In the genomic region with DNA sequence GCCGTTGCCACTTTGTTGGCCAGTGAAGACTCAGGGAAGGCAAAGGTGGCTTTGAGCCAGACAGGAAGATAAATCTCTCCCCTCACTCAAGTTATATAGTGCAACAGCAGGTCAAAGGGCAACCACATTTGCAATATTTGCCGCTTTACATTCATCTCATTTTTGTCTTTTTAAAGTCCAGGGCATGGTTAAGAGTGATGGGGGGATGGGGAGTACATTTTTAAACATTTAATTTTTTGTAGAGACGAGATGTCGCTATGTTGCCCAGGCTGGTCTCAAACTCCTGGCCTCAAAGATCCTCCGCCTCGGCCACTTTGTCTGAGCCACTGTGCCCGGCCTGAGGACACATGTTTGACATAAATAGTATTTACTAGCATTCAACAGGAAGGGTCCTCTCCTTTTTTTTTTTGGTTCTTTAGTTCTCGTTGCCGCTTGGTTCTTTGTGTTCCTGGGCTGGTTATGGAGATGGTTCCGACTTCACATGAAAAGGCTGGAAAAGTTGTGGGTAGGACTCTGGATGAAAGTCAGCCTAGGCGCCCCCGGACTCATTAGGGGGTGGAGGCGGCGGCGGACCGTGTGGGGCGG, we compare ENCODE assay signal across 8 cellular contexts.
DNase-seq lines count a peak whose midpoint lies in the region; ATAC-seq, FAIRE-seq and TF ChIP-seq lines count a peak whose summit lies in the region.

No MANE protein-coding gene starts in this region.

- no peaks in the 10 kb centered on the region for H3K79me2 ChIP-seq in SU-DHL-6 (ENCODE audit: insufficient read depth, low read length)

- H2AFZ ChIP-seq in SU-DHL-6 (ENCODE audit: low read depth, low read length, severe bottlenecking), result peak overlapping the region; percentile 88

- no peak for ATAC-seq in HG03280 (IDR thresholded peaks at IDR 0.05; ENCODE audit: unreplicated experiment)
- no peak for ATAC-seq in GM18867 (IDR thresholded peaks at IDR 0.05; ENCODE audit: unreplicated experiment)

- H3K27me3 ChIP-seq in SU-DHL-6 (ENCODE audit: low read length), result no peaks in the 10 kb centered on the region

- FAIRE-seq in frontal cortex (lab: Jason Lieb, UNC), result no peak

- H3K36me3 ChIP-seq in SU-DHL-6 (ENCODE audit: low read length), result no peaks in the 10 kb centered on the region

- no peaks in the 10 kb centered on the region for H3F3A ChIP-seq in SU-DHL-6 (ENCODE audit: insufficient read depth)

- H3K9me2 ChIP-seq in SU-DHL-6 (replicated peaks; ENCODE audit: insufficient read depth, low read length), result no peaks in the 10 kb centered on the region

- peak overlapping the region; percentile 53 for H3K4me3 ChIP-seq in GM12864 (ENCODE audit: low read depth, low read length)
- H3K4me3 ChIP-seq in SU-DHL-6 (ENCODE audit: insufficient read depth, low read length, poor library complexity, severe bottlenecking), result peak overlapping the region; percentile 62
- peak overlapping the region; percentile 34 for H3K4me3 ChIP-seq in fibroblast of villous mesenchyme (ENCODE audit: low read depth, low read length)
- H3K4me3 ChIP-seq in retinal pigment epithelial cell (ENCODE audit: low read length), result peak overlapping the region; percentile 52

- H3K27ac ChIP-seq in SU-DHL-6 (ENCODE audit: low read depth, low read length), result no peak overlapping the region

- no peaks in the 10 kb centered on the region for H4K20me1 ChIP-seq in SU-DHL-6 (ENCODE audit: low read depth, low read length)

- H3K9ac ChIP-seq in SU-DHL-6 (ENCODE audit: low read length), result peak overlapping the region; percentile 61

- H3K4me2 ChIP-seq in SU-DHL-6 (ENCODE audit: low read depth, low read length, poor library complexity, severe bottlenecking), result peak overlapping the region; percentile 91

- H3K9me3 ChIP-seq in SU-DHL-6 (ENCODE audit: insufficient read depth, low read length), result no peaks in the 10 kb centered on the region

- TF ChIP-seq CTCF in GM12864 (IDR thresholded peaks at IDR 0.05; ENCODE audit: low read depth, low read length, missing control alignments) (no peak), SU-DHL-6 (IDR thresholded peaks at IDR 0.05; ENCODE audit: insufficient read depth, low read length, poor library complexity, severe bottlenecking) (no peak), fibroblast of villous mesenchyme (IDR thresholded peaks at IDR 0.05; ENCODE audit: insufficient read depth, low read depth, low read length) (no peak), retinal pigment epithelial cell (conservative IDR thresholded peaks at IDR 0.05; ENCODE audit: low read depth, low read length) (no peak)

- DNase-seq in GM12864 (ENCODE audit: low read depth) (no peak), fibroblast of villous mesenchyme (ENCODE audit: low read depth) (no peak), retinal pigment epithelial cell (ENCODE audit: low read depth) (no peak), HUDEP-2 (lab: John Stamatoyannopoulos, UW; ENCODE audit: unreplicated experiment in 76 of 76) (no peak), frontal cortex (ENCODE audit: low spot score in 2 of 2) (no peak)
